10 cellular contexts compared by ENCODE assay signal in genomic region chr22:42376721-42377177, GRCh38. TPM values are rescaled to one million over a fixed set of nuclear protein-coding genes. Genes with fewer than 3 reads are reported as not detected.
DNase-seq lines count a peak whose midpoint lies in the region; ATAC-seq, FAIRE-seq and TF ChIP-seq lines count a peak whose summit lies in the region.
"Had no signal": no experiment of that assay in that cellular context is flagged by ENCODE, and none has a peak within 500 bp of the region (broad histone marks: within the 10 kb centered on the region; RNA-seq: fewer than 3 reads in every experiment).

No MANE protein-coding gene starts in this region.

- no peaks in the 10 kb centered on the region for H4K20me1 ChIP-seq in K562 (replicated peaks; ENCODE audit: control insufficient read depth, insufficient read depth, low read length)

- 10% methylated on average over 2 of the region's 10 CpGs for WGBS in K562 (ENCODE audit: insufficient coverage, low coverage, missing lambda C conversion rate)

- H3K27ac ChIP-seq in K562 (ENCODE audit: extremely low read depth, low read depth, low read length) = no peak overlapping the region
- H3K27ac ChIP-seq in left lung = peak overlapping the region; percentile 5 to 62

- CTCF ChIA-PET in K562 (lab: Yijun Ruan, JAX; ENCODE audit: low intra/inter-chr PET ratio) = no interaction called here

- H2AFZ ChIP-seq in K562 (ENCODE audit: low read depth, low read length) = peak overlapping the region; percentile 76

- H3K4me1 ChIP-seq in K562 (replicated peaks in 1 of 2; ENCODE audit: control insufficient read depth in 2 of 2, insufficient read depth in 2 of 2, low read length in 2 of 2) (peaks cover 0 to 11% of the 10 kb centered on the region in 2 experiments; a peak in 4 of 5 replicates), left lung (peaks cover 0 to 27% of the 10 kb centered on the region in 2 donors)

- H3K36me3 ChIP-seq in K562 (ENCODE audit: control insufficient read depth, insufficient read depth, low read length) (no peaks in the 10 kb centered on the region), left lung (no peaks in the 10 kb centered on the region)
- H3K36me3 ChIP-seq: MG63 had no signal

- H3K4me2 ChIP-seq in K562 (ENCODE audit: insufficient read depth, low read length) = no peak overlapping the region

- DNase-seq in AG08395 (ENCODE audit: low spot score) (peak; percentile 87), NCI-H1436 treated with DMSO at 0.1 percent for 48 hours (lab: John Stamatoyannopoulos, UW) (peak; percentile 51), K562 (ENCODE audit: extremely low read depth in 1 of 4, low spot score in 3 of 4) (peak; percentile 32 to 50 (median 40)), left lung (peak in 1 of 2 donors; percentile 88), NCI-H526 (lab: John Stamatoyannopoulos, UW) (no peak), amniotic stem cell (lab: John Stamatoyannopoulos, UW) (no peak)
- DNase-seq: MG63 had no signal

- in situ Hi-C loops in K562 (cut with MboI) = no loop called here

- intact Hi-C loops in K562 (cut with micrococcal nuclease) = loop anchor here (10.0 kb wide), 1 partner anchor 58 kb away; the partner anchor contains the start of gene NFAM1
- intact Hi-C loops in left lung (cut with DNase I) = no loop called here

- ATAC-seq in K562 (peak; percentile 64), left lung (peak; percentile 77), HG02938 (IDR thresholded peaks at IDR 0.05; ENCODE audit: unreplicated experiment) (no peak), HG03378 (IDR thresholded peaks at IDR 0.05; ENCODE audit: unreplicated experiment) (no peak)

- H3K9me1 ChIP-seq in K562 (ENCODE audit: control insufficient read depth, insufficient read depth, low read length) = no peaks in the 10 kb centered on the region

- TF ChIP-seq CTCF in K562 (IDR thresholded peaks at IDR 0.05 in 2 of 3, conservative IDR thresholded peaks at IDR 0.05 in 1 of 3; ENCODE audit: insufficient read depth in 2 of 3, low read depth in 1 of 3, low read length in 3 of 3) (no peak), left lung (IDR thresholded peaks at IDR 0.05) (no peak)

- TF ChIP-seq EP300 in K562 (IDR thresholded peaks at IDR 0.05; ENCODE audit: low read length) = no peak

- POLR2A ChIA-PET in K562 (lab: Yijun Ruan, JAX) = no interaction called here

- no peak for TF ChIP-seq POLR2A in K562 (conservative IDR thresholded peaks at IDR 0.05)

- no TSS peak for BruUV-seq in K562 (replicated peaks; lab: Mats Ljungman, UMichigan)

- H3K27me3 ChIP-seq in K562 (ENCODE audit: control insufficient read depth in 2 of 2, insufficient read depth in 2 of 2, low read length in 2 of 2) = no peaks in the 10 kb centered on the region
- H3K27me3 ChIP-seq in left lung = no peaks in the 10 kb centered on the region
- H3K27me3 ChIP-seq: MG63 had no signal

- H3K9ac ChIP-seq in K562 (ENCODE audit: insufficient read depth in 1 of 2, low read depth in 2 of 2, low read length in 2 of 2) = peak overlapping the region in 1 of 2 experiments; percentile 79; a peak in 2 of 4 replicates

- no peak overlapping the region for H3K4me3 ChIP-seq in K562
- no peak overlapping the region for H3K4me3 ChIP-seq in left lung
- H3K4me3 ChIP-seq: MG63 had no signal

- peak; percentile 40 for FAIRE-seq in K562 (lab: Jason Lieb, UNC)

- no peak for TF ChIP-seq RAD21 in K562 (CRISPR knock-in tag; conservative IDR thresholded peaks at IDR 0.05 in 1 of 2, IDR thresholded peaks at IDR 0.05 in 1 of 2)

- H3K9me3 ChIP-seq in K562 (replicated peaks; ENCODE audit: control insufficient read depth, insufficient read depth, low read depth, low read length) = no peaks in the 10 kb centered on the region
- H3K9me3 ChIP-seq in left lung = no peaks in the 10 kb centered on the region
- H3K9me3 ChIP-seq: MG63 had no signal

- no peaks in the 10 kb centered on the region for H3K79me2 ChIP-seq in K562 (ENCODE audit: control insufficient read depth, insufficient read depth, low read length)

TF ChIP-seq in K562, 482 proteins besides CTCF, POLR2A, EP300 and RAD21 (continues in another document):
- TF ChIP-seq TEAD4 (IDR thresholded peaks at IDR 0.05; ENCODE audit: low read length) (no peak), TEAD4 (CRISPR knock-in tag; IDR thresholded peaks at IDR 0.05; ENCODE audit: borderline replicate concordance) (no peak), L3MBTL2 (IDR thresholded peaks at IDR 0.05) (peak; percentile 77), BHLHE40 (IDR thresholded peaks at IDR 0.05; ENCODE audit: low read length) (peak; percentile 32; the same call in 1 of the 2 replicates)

RNA-seq across cellular contexts. Expression of gene NFAM1, which starts 55.5 kb away (rescaled TPM):
- total RNA-seq in K562 (2011; cell fraction: chromatin; rRNA removed; ENCODE audit: low replicate concordance) = not detected in 2 replicates
- not detected in 2 replicates for total RNA-seq in K562 (2011; cell fraction: nucleolus; rRNA removed)
- total RNA-seq in K562 (2011; cell fraction: nucleoplasm; rRNA removed) = not detected in 2 replicates
- total RNA-seq in K562 (2014; rRNA removed) (0.08 TPM in 1 of 2 replicates, not detected in the other), K562 (2014; rRNA removed; fragmentation: Illumina TruSeq; extraction: Trizol) (not detected in 2 replicates), K562 (2015; rRNA removed; fragmentation: Illumina TruSeq; extraction: Trizol) (0.04 TPM in 2 replicates), K562 (2021) (0.02 and 0.18 TPM in 2 replicates), left lung (10 to 100 TPM in 1 of 2 donors, 1 to 10 TPM in 1; 6.9 to 28.0 TPM)
- polyA plus RNA-seq in K562 (2011; rRNA removed) (0.01 TPM in 1 of 2 replicates, not detected in the other), K562 (2014; fragmentation: Illumina TruSeq; extraction: Trizol) (0.03 and 0.04 TPM in 2 replicates), K562 (2014; fragmentation: Nextera tagmentation; extraction: Ambion mirVana) (not detected), K562 (2014; rRNA removed) (not detected in 2 replicates)
- polyA plus RNA-seq in K562 (2011; cell fraction: cytosol; rRNA removed) = 0.03 TPM in 1 of 2 replicates, not detected in the other
- polyA plus RNA-seq in K562 (2011; cell fraction: nucleus; rRNA removed) = 0.03 TPM in 1 of 2 replicates, not detected in the other
- polyA plus RNA-seq in K562 (2012) = 0.08 and 0.21 TPM in 2 replicates
- not detected in 2 replicates for polyA minus RNA-seq in K562 (2011; rRNA and poly(A)+ RNA removed)
- polyA minus RNA-seq in K562 (2011; cell fraction: cytosol; rRNA and poly(A)+ RNA removed) = not detected in 2 replicates
- polyA minus RNA-seq in K562 (2011; cell fraction: nucleus; rRNA and poly(A)+ RNA removed) = not detected in 2 replicates
- total RNA-seq: glomerular endothelial cell had no signal

Comparison
In these comparisons a context has a peak if more than half of its experiments do, and no peak if none do; other contexts are left out.
1. DNase-seq: peak in AG08395 (single experiment), NCI-H1436 treated with DMSO at 0.1 percent for 48 hours (single experiment) and K562 (4 of 4); none in NCI-H526 (0 of 2) and amniotic stem cell (single experiment).
2. ATAC-seq: peak in K562 (single experiment) and left lung (single experiment); none in HG02938 (single experiment) and HG03378 (single experiment).
3. RNA of gene NFAM1, which starts 55.5 kb away (total RNA-seq): 6.9 to 28.0 TPM in left lung; 0.02 to 0.18 TPM in K562; every median in the first group is over 4 times any median in the second.